ENCODE assay signal across 9 cellular contexts in the genomic region with DNA sequence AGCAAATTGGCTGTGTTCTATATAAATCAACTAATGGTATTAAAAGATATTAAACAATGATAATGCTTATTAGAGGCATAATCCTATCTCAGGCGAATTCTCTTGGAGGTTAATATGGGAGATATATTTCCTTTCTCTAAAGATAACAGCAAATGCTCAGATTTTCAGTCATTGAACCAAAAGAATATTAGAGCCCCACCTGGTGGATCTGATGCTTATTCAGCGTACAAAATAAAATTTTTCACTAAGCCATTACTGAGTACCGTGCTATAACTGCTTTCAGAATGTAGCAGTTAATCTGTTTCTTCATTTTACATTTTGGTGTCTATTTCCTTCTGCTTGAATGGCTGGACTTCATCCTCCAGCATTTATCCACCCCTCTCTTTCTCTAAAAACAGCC.
DNase-seq lines count a peak whose midpoint lies in the region; ATAC-seq and TF ChIP-seq lines count a peak whose summit lies in the region.
"Had no signal": no experiment of that assay in that cellular context is flagged by ENCODE, and none has a peak within 500 bp of the region (broad histone marks: within the 10 kb centered on the region; RNA-seq: fewer than 3 reads in every experiment).

No MANE protein-coding gene starts in this region.

- H3K27ac ChIP-seq in IMR-90 (ENCODE audit: insufficient read depth, low read length) (no peak overlapping the region), VCaP (no peak overlapping the region), gastroesophageal sphincter (no peak overlapping the region)

- H2AK9ac ChIP-seq in IMR-90 (replicated peaks; ENCODE audit: low read depth, low read length, poor library complexity) = no peak overlapping the region

- H3K4ac ChIP-seq in IMR-90 (ENCODE audit: low read depth, low read length) = no peak overlapping the region

- no peak overlapping the region for H3K4me3 ChIP-seq in BE2C (ENCODE audit: low read depth, low read length)
- H3K4me3 ChIP-seq in IMR-90 (ENCODE audit: insufficient read depth, low read depth, low read length) = no peak overlapping the region
- no peak overlapping the region for H3K4me3 ChIP-seq in gastroesophageal sphincter

- H2AK5ac ChIP-seq in IMR-90 (ENCODE audit: low read depth, low read length) = no peak overlapping the region

- no peak for TF ChIP-seq POLR2A in IMR-90 (IDR thresholded peaks at IDR 0.05; ENCODE audit: low read depth, low read length)
- no peak for TF ChIP-seq POLR2A in gastroesophageal sphincter (IDR thresholded peaks at IDR 0.05)

- TF ChIP-seq EP300 in gastroesophageal sphincter (IDR thresholded peaks at IDR 0.05) = no peak

- dilution Hi-C loops in IMR-90 (cut with HindIII; ENCODE audit: low sequenced_read_pairs, unreplicated experiment) = no loop called here

- H4K5ac ChIP-seq in IMR-90 (ENCODE audit: low read depth, low read length) = no peak overlapping the region

- no peaks in the 10 kb centered on the region for H3K4me1 ChIP-seq in BE2C
- no peaks in the 10 kb centered on the region for H3K4me1 ChIP-seq in IMR-90 (ENCODE audit: control insufficient read depth, insufficient read depth, low read length)
- H3K4me1 ChIP-seq in gastroesophageal sphincter = no peaks in the 10 kb centered on the region

- no CpG with 5 or more reads among the region's 3 CpGs for WGBS in IMR-90 (ENCODE audit: extremely low coverage in 2 of 2, insufficient read length in 1 of 2), 2 experiments
- 16 to 17% methylated on average over 3 of the region's 3 CpGs for WGBS in gastroesophageal sphincter (ENCODE audit: low coverage in 1 of 2), 2 donors

- CTCF ChIA-PET in IMR-90 (lab: Yijun Ruan, JAX) = interaction anchor here (1.5 kb wide), 1 partner anchor 10 kb away, joined by 4 read pairs; no protein-coding TSS in a partner anchor

- TF ChIP-seq RAD21 in IMR-90 (IDR thresholded peaks at IDR 0.05; ENCODE audit: low read length) = peak; percentile 36; the same call in 1 of the 2 replicates

- POLR2A ChIA-PET in IMR-90 (lab: Charles Lee; ENCODE audit: unreplicated experiment) = no interaction called here

- no peak overlapping the region for H2BK15ac ChIP-seq in IMR-90 (ENCODE audit: low read depth, low read length)

- DNase-seq in BE2C (no peak), IMR-90 (peak; percentile 14), left kidney (ENCODE audit: low read depth, low spot score) (peak; percentile 28), DMS114 treated with DMSO at 0.1 percent for 48 hours (lab: John Stamatoyannopoulos, UW; ENCODE audit: unreplicated experiment) (no peak), COLO668 (lab: John Stamatoyannopoulos, UW; ENCODE audit: unreplicated experiment) (no peak)
- DNase-seq in NK-92 treated with Interleukin-12 subunit alpha and Interleukin-12 subunit beta, amount 100 ng/mL, for 24 hours (lab: John Stamatoyannopoulos, UW) = no peak
- DNase-seq: activated B cell treated with CpG ODN at 0.5 μM for 24 hours had no signal

- H3K9me3 ChIP-seq in BE2C (no peaks in the 10 kb centered on the region), IMR-90 (ENCODE audit: control insufficient read depth, insufficient read depth, low read length) (no peaks in the 10 kb centered on the region), gastroesophageal sphincter (peaks cover 0 to 9% (median 0%) of the 10 kb centered on the region in 3 donors)

- no peaks in the 10 kb centered on the region for H3K79me1 ChIP-seq in IMR-90 (ENCODE audit: low read depth in 1 of 2, low read length in 2 of 2)

- in situ Hi-C loops in IMR-90 (cut with MboI; ENCODE audit: low sequenced_read_pairs) = no loop called here

- no peak overlapping the region for H2BK5ac ChIP-seq in IMR-90 (ENCODE audit: low read depth, low read length, poor library complexity, severe bottlenecking)

- BruUV-seq in IMR-90 (replicated peaks; lab: Mats Ljungman, UMichigan) = no TSS peak

- TF ChIP-seq CTCF in BE2C (IDR thresholded peaks at IDR 0.05; ENCODE audit: low read depth, low read length) (peak; percentile 52), IMR-90 (conservative IDR thresholded peaks at IDR 0.05; ENCODE audit: low read depth, low read length) (peak; percentile 49), VCaP (conservative IDR thresholded peaks at IDR 0.05) (peak; percentile 82), gastroesophageal sphincter (IDR thresholded peaks at IDR 0.05) (peak in 1 of 4 experiments; percentile 27)

- no peak overlapping the region for H2AFZ ChIP-seq in IMR-90 (replicated peaks; ENCODE audit: low read length, poor library complexity)

- ATAC-seq in IMR-90 (ENCODE audit: low read depth) = peak; percentile 66; the same call in 1 of the 2 replicates
- ATAC-seq in gastroesophageal sphincter = no peak

- H3K36me3 ChIP-seq in BE2C (no peaks in the 10 kb centered on the region), IMR-90 (ENCODE audit: control insufficient read depth, insufficient read depth, low read length) (no peaks in the 10 kb centered on the region), gastroesophageal sphincter (no peaks in the 10 kb centered on the region)

- intact Hi-C loops in IMR-90 (cut with micrococcal nuclease) = no loop called here

- no peak overlapping the region for H3K23ac ChIP-seq in IMR-90 (ENCODE audit: low read depth, low read length)

- H2BK20ac ChIP-seq in IMR-90 (ENCODE audit: low read depth, low read length) = no peak overlapping the region

- no peak overlapping the region for H3K18ac ChIP-seq in IMR-90 (ENCODE audit: low read depth, low read length)

- no peaks in the 10 kb centered on the region for H4K20me1 ChIP-seq in IMR-90 (ENCODE audit: insufficient read depth, low read length)

- no peak overlapping the region for H4K91ac ChIP-seq in IMR-90 (ENCODE audit: insufficient read depth, low read depth, low read length)

- no peak overlapping the region for H2BK120ac ChIP-seq in IMR-90 (ENCODE audit: low read depth, low read length)

- no peak overlapping the region for H3K14ac ChIP-seq in IMR-90 (replicated peaks; ENCODE audit: low read depth, low read length)

- H3K56ac ChIP-seq in IMR-90 (ENCODE audit: extremely low read depth, insufficient read depth, low read length) = no peak overlapping the region

- H3K27me3 ChIP-seq in BE2C (peaks cover 3% of the 10 kb centered on the region; the same call in 1 of the 2 replicates), IMR-90 (ENCODE audit: control insufficient read depth, insufficient read depth, low read length) (peaks cover 8% of the 10 kb centered on the region), gastroesophageal sphincter (peaks cover 19% of the 10 kb centered on the region)

- no peak overlapping the region for H4K8ac ChIP-seq in IMR-90 (ENCODE audit: low read depth in 2 of 2, low read length in 2 of 2)

- H3K9me1 ChIP-seq in IMR-90 (ENCODE audit: insufficient read depth, low read length) = no peaks in the 10 kb centered on the region

- no peak overlapping the region for H3K9ac ChIP-seq in IMR-90 (ENCODE audit: low read depth, low read length)

- no peak overlapping the region for H3K4me2 ChIP-seq in IMR-90 (ENCODE audit: low read depth, low read length)

TF ChIP-seq in IMR-90, 13 proteins besides CTCF, POLR2A, EP300 and RAD21:
- TF ChIP-seq SMC3 (IDR thresholded peaks at IDR 0.05; ENCODE audit: low read depth, low read length) (peak; percentile 34; the same call in 1 of the 2 replicates), CHD1 (IDR thresholded peaks at IDR 0.05; ENCODE audit: low read depth, low read length) (no peak), RFX5 (IDR thresholded peaks at IDR 0.05; ENCODE audit: low read depth, low read length) (no peak)

Comparison
In these comparisons a context has a peak if more than half of its experiments do, and no peak if none do; other contexts are left out.
1. DNase-seq: peak in IMR-90 (single experiment) and left kidney (single experiment); none in BE2C (single experiment), NK-92 treated with Interleukin-12 subunit alpha and Interleukin-12 subunit beta, amount 100 ng/mL, for 24 hours (single experiment), DMS114 treated with DMSO at 0.1 percent for 48 hours (single experiment) and COLO668 (single experiment).